In the genomic region with DNA sequence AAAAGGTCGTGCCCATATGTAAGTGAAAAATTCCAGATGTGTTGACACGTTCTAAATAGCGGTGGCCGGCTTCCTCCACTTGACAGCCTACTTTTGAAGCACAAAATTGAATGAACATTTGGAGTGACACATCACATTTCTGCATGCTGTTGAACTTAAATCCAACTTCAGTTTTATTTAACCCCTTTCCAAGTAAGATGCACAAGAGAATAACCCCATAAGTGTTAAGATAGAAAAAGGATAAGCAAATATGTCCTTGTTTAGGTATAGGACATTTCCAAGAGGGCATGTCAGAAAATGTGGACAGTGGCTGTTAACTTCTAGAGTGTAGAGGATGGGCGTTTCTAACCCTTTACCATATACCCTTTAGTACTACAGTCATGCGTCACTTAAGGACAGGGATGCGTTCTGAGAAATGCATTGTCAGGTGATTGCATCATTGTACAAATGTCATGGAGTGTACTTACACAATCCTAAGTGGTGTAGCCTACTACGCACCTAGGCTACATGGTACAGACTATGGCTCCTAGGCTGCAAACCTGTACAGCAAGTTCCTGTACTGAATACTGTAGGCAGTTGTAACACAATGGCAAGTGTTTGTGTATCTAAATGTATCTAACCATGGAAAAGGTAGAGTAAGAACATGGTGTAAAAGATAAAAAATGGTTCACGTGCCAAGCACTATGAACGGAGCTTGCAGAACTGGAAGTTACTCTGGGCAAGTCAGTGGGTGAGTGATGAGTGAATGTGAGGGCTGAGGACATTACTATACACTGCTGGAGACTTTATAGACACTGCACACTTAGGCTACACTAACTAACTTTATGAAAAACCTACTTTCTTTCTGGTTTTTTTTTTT, we compare ENCODE assay signal across 1 cellular context.
TF ChIP-seq lines count a peak whose summit lies in the region.

No MANE protein-coding gene starts in this region.

TF ChIP-seq in K562, 482 proteins besides CTCF, POLR2A, EP300 and RAD21 (continued from another document and continues in another):
- TF ChIP-seq, protein P1, sequence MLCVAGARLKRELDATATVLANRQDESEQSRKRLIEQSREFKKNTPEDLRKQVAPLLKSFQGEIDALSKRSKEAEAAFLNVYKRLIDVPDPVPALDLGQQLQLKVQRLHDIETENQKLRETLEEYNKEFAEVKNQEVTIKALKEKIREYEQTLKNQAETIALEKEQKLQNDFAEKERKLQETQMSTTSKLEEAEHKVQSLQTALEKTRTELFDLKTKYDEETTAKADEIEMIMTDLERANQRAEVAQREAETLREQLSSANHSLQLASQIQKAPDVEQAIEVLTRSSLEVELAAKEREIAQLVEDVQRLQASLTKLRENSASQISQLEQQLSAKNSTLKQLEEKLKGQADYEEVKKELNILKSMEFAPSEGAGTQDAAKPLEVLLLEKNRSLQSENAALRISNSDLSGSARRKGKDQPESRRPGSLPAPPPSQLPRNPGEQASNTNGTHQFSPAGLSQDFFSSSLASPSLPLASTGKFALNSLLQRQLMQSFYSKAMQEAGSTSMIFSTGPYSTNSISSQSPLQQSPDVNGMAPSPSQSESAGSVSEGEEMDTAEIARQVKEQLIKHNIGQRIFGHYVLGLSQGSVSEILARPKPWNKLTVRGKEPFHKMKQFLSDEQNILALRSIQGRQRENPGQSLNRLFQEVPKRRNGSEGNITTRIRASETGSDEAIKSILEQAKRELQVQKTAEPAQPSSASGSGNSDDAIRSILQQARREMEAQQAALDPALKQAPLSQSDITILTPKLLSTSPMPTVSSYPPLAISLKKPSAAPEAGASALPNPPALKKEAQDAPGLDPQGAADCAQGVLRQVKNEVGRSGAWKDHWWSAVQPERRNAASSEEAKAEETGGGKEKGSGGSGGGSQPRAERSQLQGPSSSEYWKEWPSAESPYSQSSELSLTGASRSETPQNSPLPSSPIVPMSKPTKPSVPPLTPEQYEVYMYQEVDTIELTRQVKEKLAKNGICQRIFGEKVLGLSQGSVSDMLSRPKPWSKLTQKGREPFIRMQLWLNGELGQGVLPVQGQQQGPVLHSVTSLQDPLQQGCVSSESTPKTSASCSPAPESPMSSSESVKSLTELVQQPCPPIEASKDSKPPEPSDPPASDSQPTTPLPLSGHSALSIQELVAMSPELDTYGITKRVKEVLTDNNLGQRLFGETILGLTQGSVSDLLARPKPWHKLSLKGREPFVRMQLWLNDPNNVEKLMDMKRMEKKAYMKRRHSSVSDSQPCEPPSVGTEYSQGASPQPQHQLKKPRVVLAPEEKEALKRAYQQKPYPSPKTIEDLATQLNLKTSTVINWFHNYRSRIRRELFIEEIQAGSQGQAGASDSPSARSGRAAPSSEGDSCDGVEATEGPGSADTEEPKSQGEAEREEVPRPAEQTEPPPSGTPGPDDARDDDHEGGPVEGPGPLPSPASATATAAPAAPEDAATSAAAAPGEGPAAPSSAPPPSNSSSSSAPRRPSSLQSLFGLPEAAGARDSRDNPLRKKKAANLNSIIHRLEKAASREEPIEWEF (CRISPR knock-in tag; IDR thresholded peaks at IDR 0.05): no peak
- TF ChIP-seq, protein P2, sequence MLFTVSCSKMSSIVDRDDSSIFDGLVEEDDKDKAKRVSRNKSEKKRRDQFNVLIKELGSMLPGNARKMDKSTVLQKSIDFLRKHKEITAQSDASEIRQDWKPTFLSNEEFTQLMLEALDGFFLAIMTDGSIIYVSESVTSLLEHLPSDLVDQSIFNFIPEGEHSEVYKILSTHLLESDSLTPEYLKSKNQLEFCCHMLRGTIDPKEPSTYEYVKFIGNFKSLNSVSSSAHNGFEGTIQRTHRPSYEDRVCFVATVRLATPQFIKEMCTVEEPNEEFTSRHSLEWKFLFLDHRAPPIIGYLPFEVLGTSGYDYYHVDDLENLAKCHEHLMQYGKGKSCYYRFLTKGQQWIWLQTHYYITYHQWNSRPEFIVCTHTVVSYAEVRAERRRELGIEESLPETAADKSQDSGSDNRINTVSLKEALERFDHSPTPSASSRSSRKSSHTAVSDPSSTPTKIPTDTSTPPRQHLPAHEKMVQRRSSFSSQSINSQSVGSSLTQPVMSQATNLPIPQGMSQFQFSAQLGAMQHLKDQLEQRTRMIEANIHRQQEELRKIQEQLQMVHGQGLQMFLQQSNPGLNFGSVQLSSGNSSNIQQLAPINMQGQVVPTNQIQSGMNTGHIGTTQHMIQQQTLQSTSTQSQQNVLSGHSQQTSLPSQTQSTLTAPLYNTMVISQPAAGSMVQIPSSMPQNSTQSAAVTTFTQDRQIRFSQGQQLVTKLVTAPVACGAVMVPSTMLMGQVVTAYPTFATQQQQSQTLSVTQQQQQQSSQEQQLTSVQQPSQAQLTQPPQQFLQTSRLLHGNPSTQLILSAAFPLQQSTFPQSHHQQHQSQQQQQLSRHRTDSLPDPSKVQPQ (CRISPR knock-in tag; IDR thresholded peaks at IDR 0.05; ENCODE audit: borderline replicate concordance): no peak
- TF ChIP-seq, protein P3, sequence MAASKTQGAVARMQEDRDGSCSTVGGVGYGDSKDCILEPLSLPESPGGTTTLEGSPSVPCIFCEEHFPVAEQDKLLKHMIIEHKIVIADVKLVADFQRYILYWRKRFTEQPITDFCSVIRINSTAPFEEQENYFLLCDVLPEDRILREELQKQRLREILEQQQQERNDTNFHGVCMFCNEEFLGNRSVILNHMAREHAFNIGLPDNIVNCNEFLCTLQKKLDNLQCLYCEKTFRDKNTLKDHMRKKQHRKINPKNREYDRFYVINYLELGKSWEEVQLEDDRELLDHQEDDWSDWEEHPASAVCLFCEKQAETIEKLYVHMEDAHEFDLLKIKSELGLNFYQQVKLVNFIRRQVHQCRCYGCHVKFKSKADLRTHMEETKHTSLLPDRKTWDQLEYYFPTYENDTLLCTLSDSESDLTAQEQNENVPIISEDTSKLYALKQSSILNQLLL (CRISPR knock-in tag; IDR thresholded peaks at IDR 0.05; ENCODE audit: borderline replicate concordance): no peak
- TF ChIP-seq PML (IDR thresholded peaks at IDR 0.05; ENCODE audit: low read length) (no peak), SIX5 (IDR thresholded peaks at IDR 0.05; ENCODE audit: borderline replicate concordance in 1 of 2, insufficient read depth in 1 of 2, low read depth in 1 of 2, low read length in 2 of 2) (no peak), PHTF2 (CRISPR knock-in tag; IDR thresholded peaks at IDR 0.05) (no peak), TBP (optimal IDR thresholded peaks at IDR 0.05; ENCODE audit: low read depth, low read length) (no peak), MTA2 (IDR thresholded peaks at IDR 0.05; ENCODE audit: low read depth) (no peak), YY1 (IDR thresholded peaks at IDR 0.05; ENCODE audit: borderline replicate concordance in 1 of 3, control insufficient read depth in 1 of 3, extremely low read depth in 1 of 3, insufficient read depth in 3 of 3, insufficient read length in 1 of 3, insufficient replicate concordance in 2 of 3, low read depth in 1 of 3, low read length in 2 of 3) (peak in 1 of 3 experiments; percentile 32), LCOR (CRISPR knock-in tag; IDR thresholded peaks at IDR 0.05) (peak; percentile 58; the same call in 1 of the 2 replicates), NR3C1 (CRISPR knock-in tag; IDR thresholded peaks at IDR 0.05) (no peak), SMC3 (conservative IDR thresholded peaks at IDR 0.05; ENCODE audit: insufficient read depth, low read depth, low read length) (no peak), ZNF224 (CRISPR knock-in tag; IDR thresholded peaks at IDR 0.05) (no peak)
- TF ChIP-seq, protein P4, sequence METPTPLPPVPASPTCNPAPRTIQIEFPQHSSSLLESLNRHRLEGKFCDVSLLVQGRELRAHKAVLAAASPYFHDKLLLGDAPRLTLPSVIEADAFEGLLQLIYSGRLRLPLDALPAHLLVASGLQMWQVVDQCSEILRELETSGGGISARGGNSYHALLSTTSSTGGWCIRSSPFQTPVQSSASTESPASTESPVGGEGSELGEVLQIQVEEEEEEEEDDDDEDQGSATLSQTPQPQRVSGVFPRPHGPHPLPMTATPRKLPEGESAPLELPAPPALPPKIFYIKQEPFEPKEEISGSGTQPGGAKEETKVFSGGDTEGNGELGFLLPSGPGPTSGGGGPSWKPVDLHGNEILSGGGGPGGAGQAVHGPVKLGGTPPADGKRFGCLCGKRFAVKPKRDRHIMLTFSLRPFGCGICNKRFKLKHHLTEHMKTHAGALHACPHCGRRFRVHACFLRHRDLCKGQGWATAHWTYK (CRISPR knock-in tag; IDR thresholded peaks at IDR 0.05): peak; percentile 94
- TF ChIP-seq, protein P5, sequence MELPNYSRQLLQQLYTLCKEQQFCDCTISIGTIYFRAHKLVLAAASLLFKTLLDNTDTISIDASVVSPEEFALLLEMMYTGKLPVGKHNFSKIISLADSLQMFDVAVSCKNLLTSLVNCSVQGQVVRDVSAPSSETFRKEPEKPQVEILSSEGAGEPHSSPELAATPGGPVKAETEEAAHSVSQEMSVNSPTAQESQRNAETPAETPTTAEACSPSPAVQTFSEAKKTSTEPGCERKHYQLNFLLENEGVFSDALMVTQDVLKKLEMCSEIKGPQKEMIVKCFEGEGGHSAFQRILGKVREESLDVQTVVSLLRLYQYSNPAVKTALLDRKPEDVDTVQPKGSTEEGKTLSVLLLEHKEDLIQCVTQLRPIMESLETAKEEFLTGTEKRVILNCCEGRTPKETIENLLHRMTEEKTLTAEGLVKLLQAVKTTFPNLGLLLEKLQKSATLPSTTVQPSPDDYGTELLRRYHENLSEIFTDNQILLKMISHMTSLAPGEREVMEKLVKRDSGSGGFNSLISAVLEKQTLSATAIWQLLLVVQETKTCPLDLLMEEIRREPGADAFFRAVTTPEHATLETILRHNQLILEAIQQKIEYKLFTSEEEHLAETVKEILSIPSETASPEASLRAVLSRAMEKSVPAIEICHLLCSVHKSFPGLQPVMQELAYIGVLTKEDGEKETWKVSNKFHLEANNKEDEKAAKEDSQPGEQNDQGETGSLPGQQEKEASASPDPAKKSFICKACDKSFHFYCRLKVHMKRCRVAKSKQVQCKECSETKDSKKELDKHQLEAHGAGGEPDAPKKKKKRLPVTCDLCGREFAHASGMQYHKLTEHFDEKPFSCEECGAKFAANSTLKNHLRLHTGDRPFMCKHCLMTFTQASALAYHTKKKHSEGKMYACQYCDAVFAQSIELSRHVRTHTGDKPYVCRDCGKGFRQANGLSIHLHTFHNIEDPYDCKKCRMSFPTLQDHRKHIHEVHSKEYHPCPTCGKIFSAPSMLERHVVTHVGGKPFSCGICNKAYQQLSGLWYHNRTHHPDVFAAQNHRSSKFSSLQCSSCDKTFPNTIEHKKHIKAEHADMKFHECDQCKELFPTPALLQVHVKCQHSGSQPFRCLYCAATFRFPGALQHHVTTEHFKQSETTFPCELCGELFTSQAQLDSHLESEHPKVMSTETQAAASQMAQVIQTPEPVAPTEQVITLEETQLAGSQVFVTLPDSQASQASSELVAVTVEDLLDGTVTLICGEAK (IDR thresholded peaks at IDR 0.05): no peak
- TF ChIP-seq, protein P5 (CRISPR knock-in tag; IDR thresholded peaks at IDR 0.05): no peak
- TF ChIP-seq, protein P6, sequence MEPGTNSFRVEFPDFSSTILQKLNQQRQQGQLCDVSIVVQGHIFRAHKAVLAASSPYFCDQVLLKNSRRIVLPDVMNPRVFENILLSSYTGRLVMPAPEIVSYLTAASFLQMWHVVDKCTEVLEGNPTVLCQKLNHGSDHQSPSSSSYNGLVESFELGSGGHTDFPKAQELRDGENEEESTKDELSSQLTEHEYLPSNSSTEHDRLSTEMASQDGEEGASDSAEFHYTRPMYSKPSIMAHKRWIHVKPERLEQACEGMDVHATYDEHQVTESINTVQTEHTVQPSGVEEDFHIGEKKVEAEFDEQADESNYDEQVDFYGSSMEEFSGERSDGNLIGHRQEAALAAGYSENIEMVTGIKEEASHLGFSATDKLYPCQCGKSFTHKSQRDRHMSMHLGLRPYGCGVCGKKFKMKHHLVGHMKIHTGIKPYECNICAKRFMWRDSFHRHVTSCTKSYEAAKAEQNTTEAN (CRISPR knock-in tag; IDR thresholded peaks at IDR 0.05): 0 out of 2 replicates have a peak, but pooled peaks have one; percentile 36
- TF ChIP-seq, protein P7, sequence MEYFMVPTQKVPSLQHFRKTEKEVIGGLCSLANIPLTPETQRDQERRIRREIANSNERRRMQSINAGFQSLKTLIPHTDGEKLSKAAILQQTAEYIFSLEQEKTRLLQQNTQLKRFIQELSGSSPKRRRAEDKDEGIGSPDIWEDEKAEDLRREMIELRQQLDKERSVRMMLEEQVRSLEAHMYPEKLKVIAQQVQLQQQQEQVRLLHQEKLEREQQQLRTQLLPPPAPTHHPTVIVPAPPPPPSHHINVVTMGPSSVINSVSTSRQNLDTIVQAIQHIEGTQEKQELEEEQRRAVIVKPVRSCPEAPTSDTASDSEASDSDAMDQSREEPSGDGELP (CRISPR knock-in tag; IDR thresholded peaks at IDR 0.05; ENCODE audit: borderline replicate concordance): no peak
- TF ChIP-seq, protein P8, sequence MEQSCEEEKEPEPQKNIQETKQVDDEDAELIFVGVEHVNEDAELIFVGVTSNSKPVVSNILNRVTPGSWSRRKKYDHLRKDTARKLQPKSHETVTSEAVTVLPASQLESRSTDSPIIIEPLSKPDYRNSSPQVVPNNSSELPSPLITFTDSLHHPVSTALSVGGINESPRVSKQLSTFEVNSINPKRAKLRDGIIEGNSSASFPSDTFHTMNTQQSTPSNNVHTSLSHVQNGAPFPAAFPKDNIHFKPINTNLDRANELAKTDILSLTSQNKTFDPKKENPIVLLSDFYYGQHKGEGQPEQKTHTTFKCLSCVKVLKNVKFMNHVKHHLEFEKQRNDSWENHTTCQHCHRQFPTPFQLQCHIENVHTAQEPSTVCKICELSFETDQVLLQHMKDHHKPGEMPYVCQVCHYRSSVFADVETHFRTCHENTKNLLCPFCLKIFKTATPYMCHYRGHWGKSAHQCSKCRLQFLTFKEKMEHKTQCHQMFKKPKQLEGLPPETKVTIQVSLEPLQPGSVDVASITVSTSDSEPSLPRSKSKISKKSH (CRISPR knock-in tag; IDR thresholded peaks at IDR 0.05): no peak
